24 cellular contexts compared by ENCODE assay signal in the genomic region with DNA sequence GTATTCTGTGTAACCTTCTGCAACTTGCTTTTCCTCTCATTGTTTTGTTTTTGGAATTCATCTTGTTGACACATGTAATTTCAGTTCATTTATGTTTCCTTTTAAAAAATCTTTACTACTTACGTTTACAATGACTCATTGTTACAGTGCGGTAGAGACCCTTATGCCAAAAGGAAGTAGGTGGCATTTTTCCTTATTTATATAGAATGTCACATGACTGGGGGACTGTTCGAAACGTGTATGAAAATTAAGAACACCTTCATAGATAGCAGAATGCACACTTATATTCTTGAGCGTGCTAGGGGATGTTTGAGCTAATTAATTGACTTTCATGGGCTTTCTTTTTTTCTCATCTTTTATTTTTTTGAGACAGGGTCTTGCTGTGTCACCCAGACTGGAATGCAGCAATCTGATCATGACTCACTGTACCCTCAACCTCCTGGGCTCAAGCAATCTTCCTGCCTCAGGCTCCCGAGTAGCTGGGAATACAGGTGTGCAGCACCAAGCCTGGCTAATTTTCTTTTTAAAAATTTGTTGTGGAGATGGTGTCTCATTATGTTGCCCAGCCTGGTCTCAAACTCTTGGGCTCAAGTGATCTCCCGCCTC. TPM values are rescaled to one million over a fixed set of nuclear protein-coding genes. Genes with fewer than 3 reads are reported as not detected.
DNase-seq lines count a peak whose midpoint lies in the region; ATAC-seq, FAIRE-seq and TF ChIP-seq lines count a peak whose summit lies in the region.
"Had no signal": no experiment of that assay in that cellular context is flagged by ENCODE, and none has a peak within 500 bp of the region (broad histone marks: within the 10 kb centered on the region; RNA-seq: fewer than 3 reads in every experiment).

No MANE protein-coding gene starts in this region.

- H3K4me1 Mint-ChIP-seq in mesothelial cell of epicardium, result peaks cover 22% of the 10 kb centered on the region
- H3K4me1 Mint-ChIP-seq in CD4-positive, alpha-beta T cell (ENCODE audit: low read depth), result no peaks in the 10 kb centered on the region
- H3K4me1 Mint-ChIP-seq: activated CD4-positive, alpha-beta memory T cell treated with anti-CD3 and anti-CD28 coated beads, Interleukin-2, amount 10 ng/mL, durations not matched to agents 7 days and 5 days; activated naive CD4-positive, alpha-beta T cell treated with anti-CD3 and anti-CD28 coated beads, Interleukin-2, amount 50 U/mL, for 24 hours; T-helper 17 cell had no signal

- POLR2A ChIA-PET in CD4-positive, alpha-beta T cell (lab: Charles Lee), result no interaction called here

- peak; percentile 3 for DNase-seq in Caki2 (ENCODE audit: low read depth)
- DNase-seq in M059J (ENCODE audit: low read depth), result peak; percentile 63
- DNase-seq in bronchial epithelial cell (ENCODE audit: low read depth), result peak; percentile 54
- no peak for DNase-seq in mesothelial cell of epicardium (ENCODE audit: low spot score in 2 of 2, unreplicated experiment in 2 of 2)
- DNase-seq in CD4-positive, alpha-beta T cell, result no peak
- DNase-seq: activated CD4-positive, alpha-beta memory T cell treated with anti-CD3 and anti-CD28 coated beads, Interleukin-2, amount 10 ng/mL, durations not matched to agents 7 days and 5 days; activated T-cell treated with anti-CD3 and anti-CD28 coated beads, Interleukin-2, amount 50 U/mL, for 48 hours; Caco-2; head of caudate nucleus; MG63; naive thymus-derived CD8-positive, alpha-beta T cell; NCI-H187; SIG-M5; stimulated activated CD4-positive, alpha-beta T cell treated with anti-CD3 and anti-CD28 coated beads, Interleukin-2, amount 100 ng/mL, for 24 hours; T-helper 17 cell; upper lobe of right lung had no signal

- H3K27me3 Mint-ChIP-seq in mesothelial cell of epicardium (ENCODE audit: low read depth), result peaks cover 25% of the 10 kb centered on the region
- peaks cover 10% of the 10 kb centered on the region for H3K27me3 Mint-ChIP-seq in CD4-positive, alpha-beta T cell
- H3K27me3 Mint-ChIP-seq: T-helper 17 cell had no signal

- H3K27ac ChIP-seq in CD4-positive, alpha-beta T cell (ENCODE audit: low read depth, low read length), result no peak overlapping the region
- H3K27ac ChIP-seq: parathyroid adenoma, upper lobe of right lung had no signal

- intact Hi-C loops in CD4-positive, alpha-beta T cell (cut with DNase I, micrococcal nuclease), result loop anchor here in 1 of 2 experiments (10.0 kb wide), 1 partner anchor 771 kb away; no protein-coding TSS in a partner anchor

- H3K36me3 ChIP-seq in bronchial epithelial cell (ENCODE audit: control insufficient read depth, insufficient read depth, low read length), result no peaks in the 10 kb centered on the region
- H3K36me3 ChIP-seq: MG63, upper lobe of right lung had no signal

- H3K27me3 ChIP-seq in bronchial epithelial cell (ENCODE audit: control insufficient read depth, insufficient read depth, low read length), result no peaks in the 10 kb centered on the region
- H3K27me3 ChIP-seq in CD4-positive, alpha-beta T cell (ENCODE audit: control insufficient read depth, insufficient read depth, low read length), result no peaks in the 10 kb centered on the region
- H3K27me3 ChIP-seq: MG63, upper lobe of right lung had no signal

- H3K9me3 Mint-ChIP-seq in mesothelial cell of epicardium, result no peaks in the 10 kb centered on the region
- no peaks in the 10 kb centered on the region for H3K9me3 Mint-ChIP-seq in CD4-positive, alpha-beta T cell
- H3K9me3 Mint-ChIP-seq: activated CD4-positive, alpha-beta memory T cell treated with anti-CD3 and anti-CD28 coated beads, Interleukin-2, amount 10 ng/mL, durations not matched to agents 7 days and 5 days; activated naive CD4-positive, alpha-beta T cell treated with anti-CD3 and anti-CD28 coated beads, Interleukin-2, amount 50 U/mL, for 24 hours; memory B cell; stimulated activated naive CD8-positive, alpha-beta T cell treated with anti-CD3 and anti-CD28 coated beads, Interleukin-15, Interleukin-2, amounts not matched to agents 100 ng/mL and 50 ng/mL, for 24 hours had no signal

- no peaks in the 10 kb centered on the region for H3K9me3 ChIP-seq in CD4-positive, alpha-beta T cell (ENCODE audit: control insufficient read depth, low read length)
- H3K9me3 ChIP-seq: Caco-2, MG63, upper lobe of right lung had no signal

- CTCF ChIA-PET in CD4-positive, alpha-beta T cell (lab: Charles Lee), result no interaction called here

- no peak overlapping the region for H3K4me3 Mint-ChIP-seq in mesothelial cell of epicardium
- H3K4me3 Mint-ChIP-seq in CD4-positive, alpha-beta T cell, result no peak overlapping the region
- H3K4me3 Mint-ChIP-seq: activated CD4-positive, alpha-beta memory T cell treated with anti-CD3 and anti-CD28 coated beads, Interleukin-2, amount 10 ng/mL, durations not matched to agents 7 days and 5 days; activated naive CD4-positive, alpha-beta T cell treated with anti-CD3 and anti-CD28 coated beads, Interleukin-2, amount 50 U/mL, for 24 hours; memory B cell; naive thymus-derived CD8-positive, alpha-beta T cell; stimulated activated naive CD8-positive, alpha-beta T cell treated with anti-CD3 and anti-CD28 coated beads, Interleukin-15, Interleukin-2, amounts not matched to agents 100 ng/mL and 50 ng/mL, for 24 hours; T-helper 17 cell had no signal

- TF ChIP-seq CTCF in bronchial epithelial cell (IDR thresholded peaks at IDR 0.05; ENCODE audit: insufficient read depth, low read length, severe bottlenecking) (no peak), mesothelial cell of epicardium (IDR thresholded peaks at IDR 0.05; ENCODE audit: unreplicated experiment) (no peak)
- no peak for TF ChIP-seq CTCF in CD4-positive, alpha-beta T cell (IDR thresholded peaks at IDR 0.05)

- H3K36me3 Mint-ChIP-seq in mesothelial cell of epicardium, result no peaks in the 10 kb centered on the region
- no peaks in the 10 kb centered on the region for H3K36me3 Mint-ChIP-seq in CD4-positive, alpha-beta T cell (ENCODE audit: low read depth)
- H3K36me3 Mint-ChIP-seq: activated naive CD4-positive, alpha-beta T cell treated with anti-CD3 and anti-CD28 coated beads, Interleukin-2, amount 50 U/mL, for 24 hours; memory B cell had no signal

- no peak for FAIRE-seq in bronchial epithelial cell (lab: Jason Lieb, UNC)
- FAIRE-seq: HepG2 had no signal

- no peak overlapping the region for H3K4me3 ChIP-seq in bronchial epithelial cell (ENCODE audit: low read depth, low read length)
- H3K4me3 ChIP-seq: MG63, upper lobe of right lung had no signal

- in situ Hi-C loops in Caki2 (cut with HindIII; ENCODE audit: low pct_unique_long_range_greater_than_20kb, low sequenced_read_pairs), result no loop called here

- H3K27ac Mint-ChIP-seq in mesothelial cell of epicardium, result peak overlapping the region; percentile 23
- no peak overlapping the region for H3K27ac Mint-ChIP-seq in CD4-positive, alpha-beta T cell
- H3K27ac Mint-ChIP-seq: activated CD4-positive, alpha-beta memory T cell treated with anti-CD3 and anti-CD28 coated beads, Interleukin-2, amount 10 ng/mL, durations not matched to agents 7 days and 5 days; activated naive CD4-positive, alpha-beta T cell treated with anti-CD3 and anti-CD28 coated beads, Interleukin-2, amount 50 U/mL, for 24 hours; memory B cell; naive thymus-derived CD8-positive, alpha-beta T cell; stimulated activated naive CD8-positive, alpha-beta T cell treated with anti-CD3 and anti-CD28 coated beads, Interleukin-15, Interleukin-2, amounts not matched to agents 100 ng/mL and 50 ng/mL, for 24 hours; T-helper 17 cell had no signal

- no peak for ATAC-seq in CD4-positive, alpha-beta T cell (ENCODE audit: poor library complexity)
- ATAC-seq in HG03039 (IDR thresholded peaks at IDR 0.05; ENCODE audit: unreplicated experiment) (no peak), GM18520 (IDR thresholded peaks at IDR 0.05; ENCODE audit: unreplicated experiment) (no peak)
- ATAC-seq: HepG2; naive thymus-derived CD8-positive, alpha-beta T cell; T-helper 17 cell; upper lobe of right lung had no signal

RNA-seq across cellular contexts. Expression of a gene that starts 7.3 kb away (rescaled TPM):
- total RNA-seq in Caki2 (2014; rRNA removed; shearing (Covaris generic); ENCODE audit: low replicate concordance), result 0.03 and 0.17 TPM in 2 replicates
- total RNA-seq in M059J (2014; rRNA removed; shearing (Covaris generic)), result 2.2 and 3.3 TPM in 2 replicates
- total RNA-seq in bronchial epithelial cell (0.38 and 0.79 TPM in 2 replicates), mesothelial cell of epicardium (5.2 to 7.2 TPM (median 6.9 TPM) in 3 replicates)
- total RNA-seq in CD4-positive, alpha-beta T cell, result under 1 TPM; 0.53 to 0.60 TPM
- total RNA-seq: G401 had no signal

Comparison
In these comparisons a context has a peak if more than half of its experiments do, and no peak if none do; other contexts are left out.
1. DNase-seq: peak in Caki2 (single experiment), M059J (single experiment) and bronchial epithelial cell (single experiment); none in mesothelial cell of epicardium (0 of 2) and CD4-positive, alpha-beta T cell (0 of 10).